ENCODE assay signal across 25 cellular contexts in the genomic region with DNA sequence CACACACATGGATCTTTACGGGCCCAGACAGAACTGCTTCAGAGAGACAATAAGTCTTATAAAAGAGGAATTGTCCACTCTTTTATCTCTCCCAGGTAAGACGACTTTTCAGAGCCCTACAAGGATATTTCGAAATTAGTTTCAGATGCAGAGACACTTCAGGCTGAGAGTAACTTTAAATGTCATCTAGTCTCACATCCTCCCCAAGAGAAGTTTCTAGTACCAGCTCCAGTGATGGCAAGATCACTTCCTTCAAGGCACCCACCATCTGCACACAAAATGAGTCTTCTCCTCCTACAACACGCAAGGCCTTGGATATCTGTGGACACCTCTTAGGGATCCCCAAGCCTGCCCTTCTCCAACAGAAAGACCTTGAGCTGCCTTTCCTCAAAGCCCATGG. TPM values are rescaled to one million over a fixed set of nuclear protein-coding genes. Genes with fewer than 3 reads are reported as not detected.
DNase-seq lines count a peak whose midpoint lies in the region; ATAC-seq, FAIRE-seq and TF ChIP-seq lines count a peak whose summit lies in the region.
"Had no signal": no experiment of that assay in that cellular context is flagged by ENCODE, and none has a peak within 500 bp of the region (broad histone marks: within the 10 kb centered on the region; RNA-seq: fewer than 3 reads in every experiment).

No MANE protein-coding gene starts in this region.

- no peak overlapping the region for H3K4me3 Mint-ChIP-seq in endodermal cell
- H3K4me3 Mint-ChIP-seq: CD8-positive, alpha-beta T cell; HFFc6; T-helper 1 cell treated with Interleukin-12 subunit alpha and Interleukin-12 subunit beta and Interleukin-4 antibody, amounts not matched to agents 30 μg/mL and 1 μg/mL, for 36 hours had no signal

- DNase-seq in GM12891 (ENCODE audit: insufficient read length, low spot score) = no peak
- peak; percentile 62 for DNase-seq in MV-4-11 (lab: John Stamatoyannopoulos, UW)
- DNase-seq in endodermal cell = peak; percentile 17
- no peak for DNase-seq in activated CD4-positive, alpha-beta T cell treated with anti-CD3 and anti-CD28 coated beads, Interleukin-2, amount 50 U/mL, for 1 hour
- no peak for DNase-seq in hepatocyte (ENCODE audit: low spot score)
- DNase-seq in nucleus accumbens (lab: John Stamatoyannopoulos, UW) = no peak
- DNase-seq: 8988T; C1 segment of cervical spinal cord; CD8-positive, alpha-beta T cell; DMS153; H7; HFFc6; IMR-90; NCI-H1105; NCI-H146; NCI-H2029 treated with DMSO at 0.1 percent for 48 hours; NCI-H446; NCI-H526; PC-9; RPMI8226; SHP77 had no signal

- no peaks in the 10 kb centered on the region for H4K20me1 ChIP-seq in hepatocyte (ENCODE audit: insufficient read depth, poor library complexity, severe bottlenecking)

- no peaks in the 10 kb centered on the region for H3K9me2 ChIP-seq in hepatocyte (replicated peaks; ENCODE audit: insufficient read depth)

- H2AFZ ChIP-seq in hepatocyte = no peak overlapping the region
- H2AFZ ChIP-seq: PC-9 had no signal

- H3K36me3 ChIP-seq in endodermal cell (ENCODE audit: control insufficient read depth, insufficient read depth, low read length) (no peaks in the 10 kb centered on the region), hepatocyte (replicated peaks; ENCODE audit: insufficient read depth, low read depth) (no peaks in the 10 kb centered on the region)

- H3K27ac ChIP-seq in endodermal cell (ENCODE audit: low read depth, low read length) (no peak overlapping the region), hepatocyte (no peak overlapping the region)
- H3K27ac ChIP-seq: KMS-11, PC-9 had no signal

- no peak for FAIRE-seq in GM12891 (lab: Jason Lieb, UNC)

- no peaks in the 10 kb centered on the region for H3K4me1 Mint-ChIP-seq in endodermal cell

- H3K4me3 ChIP-seq in endodermal cell (ENCODE audit: low read length) (no peak overlapping the region), hepatocyte (no peak overlapping the region)
- H3K4me3 ChIP-seq: PC-9 had no signal

- whole genome bisulfite sequencing in endodermal cell (ENCODE audit: insufficient coverage in 1 of 2, insufficient read length in 1 of 2), 2 experiments = 84 to 86% methylated on average over 4 of the region's 4 CpGs
- WGBS in hepatocyte (ENCODE audit: low lambda C conversion rate, missing lambda C conversion rate) = 84% methylated on average over 4 of the region's 4 CpGs

- peaks cover 12% of the 10 kb centered on the region for H3K27me3 Mint-ChIP-seq in endodermal cell (ENCODE audit: insufficient read depth)

- H3K9me3 Mint-ChIP-seq in endodermal cell = no peaks in the 10 kb centered on the region
- H3K9me3 Mint-ChIP-seq: CD8-positive, alpha-beta T cell; HFFc6; T-helper 1 cell treated with Interleukin-12 subunit alpha and Interleukin-12 subunit beta and Interleukin-4 antibody, amounts not matched to agents 30 μg/mL and 1 μg/mL, for 36 hours had no signal

- no peaks in the 10 kb centered on the region for H3K4me1 ChIP-seq in endodermal cell (ENCODE audit: control insufficient read depth, insufficient read depth, low read length)
- peaks cover 2% of the 10 kb centered on the region for H3K4me1 ChIP-seq in hepatocyte (ENCODE audit: insufficient read depth)

- H3K79me2 ChIP-seq in hepatocyte = no peaks in the 10 kb centered on the region

- no peak overlapping the region for H3K4me2 ChIP-seq in hepatocyte
- H3K4me2 ChIP-seq: KMS-11, PC-9 had no signal

- H3K36me3 Mint-ChIP-seq in endodermal cell (ENCODE audit: low read depth) = no peaks in the 10 kb centered on the region
- H3K36me3 Mint-ChIP-seq: CD8-positive, alpha-beta T cell had no signal

- H3K27ac Mint-ChIP-seq in endodermal cell = no peak overlapping the region
- H3K27ac Mint-ChIP-seq: CD8-positive, alpha-beta T cell; HFFc6; T-helper 1 cell treated with Interleukin-12 subunit alpha and Interleukin-12 subunit beta and Interleukin-4 antibody, amounts not matched to agents 30 μg/mL and 1 μg/mL, for 36 hours had no signal

- ATAC-seq in GM19395 (IDR thresholded peaks at IDR 0.05; ENCODE audit: unreplicated experiment) = peak; percentile 67
- ATAC-seq: CD8-positive, alpha-beta T cell had no signal

- H3K9me3 ChIP-seq in endodermal cell (ENCODE audit: control insufficient read depth, low read length) (no peaks in the 10 kb centered on the region), hepatocyte (ENCODE audit: low read depth) (no peaks in the 10 kb centered on the region)

- TF ChIP-seq POLR2A in GM12891 (IDR thresholded peaks at IDR 0.05; ENCODE audit: low read depth, low read length) = no peak

- no peaks in the 10 kb centered on the region for H3K27me3 ChIP-seq in endodermal cell (ENCODE audit: control insufficient read depth, insufficient read depth, low read length, poor library complexity, severe bottlenecking)
- peaks cover 7% of the 10 kb centered on the region for H3K27me3 ChIP-seq in hepatocyte

- TF ChIP-seq CTCF in endodermal cell (conservative IDR thresholded peaks at IDR 0.05) (no peak), hepatocyte (IDR thresholded peaks at IDR 0.05; ENCODE audit: poor library complexity) (no peak)

- no peak overlapping the region for H3K9ac ChIP-seq in endodermal cell (ENCODE audit: extremely low read depth, low read length, poor library complexity, severe bottlenecking)
- H3K9ac ChIP-seq: KMS-11 had no signal

TF ChIP-seq in GM12891, 5 proteins besides CTCF, POLR2A, EP300 and RAD21:
- TF ChIP-seq SPI1 (IDR thresholded peaks at IDR 0.05; ENCODE audit: low read depth, low read length) (peak; percentile 32; the same call in 1 of the 2 replicates), POU2F2 (IDR thresholded peaks at IDR 0.05; ENCODE audit: low read depth, low read length) (no peak)

RNA-seq across cellular contexts. Expression of a gene that starts 39.0 kb away (rescaled TPM):
- 2.1 TPM for polyA plus RNA-seq in GM12891 (2012; ENCODE audit: low read depth, missing spikeins)
- total RNA-seq in endodermal cell = 1 to 10 TPM; 1.0 to 2.4 TPM
- 5.7 TPM for polyA plus RNA-seq in endodermal cell (2013, experiment 1 of 2)
- polyA plus RNA-seq in endodermal cell (2013, experiment 2 of 2) = 4.6 TPM
- 3.6 and 3.8 TPM in 2 replicates for total RNA-seq in hepatocyte
- polyA plus RNA-seq in hepatocyte = 9.7 and 9.9 TPM in 2 replicates
- total RNA-seq: G401 had no signal

Comparison
In these comparisons a context has a peak if more than half of its experiments do, and no peak if none do; other contexts are left out.
1. DNase-seq: peak in MV-4-11 (single experiment) and endodermal cell (single experiment); none in GM12891 (single experiment), activated CD4-positive, alpha-beta T cell treated with anti-CD3 and anti-CD28 coated beads, Interleukin-2, amount 50 U/mL, for 1 hour (single experiment), hepatocyte (single experiment) and nucleus accumbens (0 of 56).